ENCODE assay signal across 11 cellular contexts in the genomic region with DNA sequence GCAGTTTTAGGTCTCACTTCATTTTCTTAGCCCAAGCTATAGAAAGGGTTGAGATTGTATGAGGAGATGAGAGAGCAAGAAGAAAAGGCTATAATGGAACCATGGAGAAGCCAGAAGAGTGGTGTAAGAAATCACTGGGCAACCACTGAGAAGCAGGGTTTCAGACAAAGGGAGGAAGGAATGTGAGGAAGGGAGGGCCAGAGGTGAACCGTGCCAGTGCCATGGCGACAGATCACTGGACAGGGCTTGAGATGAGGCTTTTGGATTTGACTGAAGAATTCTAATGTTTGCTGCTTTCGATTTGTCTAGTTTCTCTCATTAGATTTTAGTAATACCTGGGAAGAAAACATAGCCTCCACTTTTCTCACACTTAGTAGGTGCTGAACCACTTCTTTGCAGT. TPM values are rescaled to one million over a fixed set of nuclear protein-coding genes. Genes with fewer than 3 reads are reported as not detected.
DNase-seq lines count a peak whose midpoint lies in the region; ATAC-seq, FAIRE-seq and TF ChIP-seq lines count a peak whose summit lies in the region.
"Had no signal": no experiment of that assay in that cellular context is flagged by ENCODE, and none has a peak within 500 bp of the region (broad histone marks: within the 10 kb centered on the region; RNA-seq: fewer than 3 reads in every experiment).

No MANE protein-coding gene starts in this region.

- H3K23me2 ChIP-seq in H1 (ENCODE audit: low read depth, low read length), result no peaks in the 10 kb centered on the region

- H3K9ac ChIP-seq in H1 (replicated peaks in 1 of 4; ENCODE audit: extremely low read depth in 1 of 4, low read depth in 3 of 4, low read length in 3 of 4), result no peak overlapping the region

- H3K27ac ChIP-seq in H1 (ENCODE audit: low read depth, low read length), result no peak overlapping the region
- peak overlapping the region; percentile 57 for H3K27ac ChIP-seq in neutrophil

- H3K36me3 ChIP-seq in H1 (ENCODE audit: control insufficient read depth in 2 of 4, insufficient read depth in 4 of 4, low read length in 3 of 4), result no peaks in the 10 kb centered on the region; a peak in 1 of 8 replicates
- peaks cover 4% of the 10 kb centered on the region for H3K36me3 ChIP-seq in neutrophil

- no peak for TF ChIP-seq POLR2A in H1 (IDR thresholded peaks at IDR 0.05; ENCODE audit: control extremely low read depth in 1 of 2, low read depth in 2 of 2, low read length in 2 of 2)

- no peak overlapping the region for H2BK20ac ChIP-seq in H1 (ENCODE audit: low read length)

- H2AK5ac ChIP-seq in H1 (ENCODE audit: low read depth, low read length), result no peak overlapping the region

- no peak overlapping the region for H3K4ac ChIP-seq in H1 (replicated peaks; ENCODE audit: insufficient read length, low read depth, low read length)

- no peak overlapping the region for H2BK120ac ChIP-seq in H1 (replicated peaks; ENCODE audit: low read depth, low read length)

- H3K79me1 ChIP-seq in H1 (ENCODE audit: low read depth, low read length), result no peaks in the 10 kb centered on the region; the same call in 1 of the 2 replicates

- DNase-seq in ELR (ENCODE audit: low read depth) (peak; percentile 34), NCI-H748 treated with DMSO at 0.1 percent for 48 hours (lab: John Stamatoyannopoulos, UW) (peak; percentile 45), H1 (ENCODE audit: low read depth in 1 of 2, low spot score in 2 of 2) (no peak), mesenteric fat pad (ENCODE audit: low spot score) (no peak), COLO829 (ENCODE audit: low spot score) (no peak)
- DNase-seq: activated gamma-delta T cell, SIG-M5 had no signal

- no peak overlapping the region for H4K8ac ChIP-seq in H1 (ENCODE audit: extremely low read depth, insufficient read depth, low read length)

- CTCF ChIA-PET in H1 (lab: Charles Lee; ENCODE audit: partially characterized antibody), result no interaction called here

- H4K5ac ChIP-seq in H1 (ENCODE audit: insufficient read length, low read depth, low read length), result no peak overlapping the region

- H2BK12ac ChIP-seq in H1 (ENCODE audit: low read depth, low read length), result no peak overlapping the region

- H3K4me2 ChIP-seq in H1 (ENCODE audit: insufficient read depth in 1 of 2, low read depth in 2 of 2, low read length in 2 of 2), result no peak overlapping the region

- no peak overlapping the region for H3K56ac ChIP-seq in H1 (replicated peaks; ENCODE audit: insufficient read length, low read depth, low read length)

- no peak overlapping the region for H3K14ac ChIP-seq in H1 (ENCODE audit: insufficient read length)

- H3K79me2 ChIP-seq in H1 (ENCODE audit: control insufficient read depth in 1 of 2, insufficient read depth in 2 of 2, low read length in 2 of 2), result no peaks in the 10 kb centered on the region

- TF ChIP-seq CTCF in H1 (IDR thresholded peaks at IDR 0.05; ENCODE audit: control extremely low read depth in 1 of 3, insufficient read depth in 1 of 3, low read depth in 1 of 3, low read length in 3 of 3) (no peak), neutrophil (IDR thresholded peaks at IDR 0.05) (no peak)

- no peak overlapping the region for H3K23ac ChIP-seq in H1 (ENCODE audit: insufficient read length)

- H3K4me1 ChIP-seq in H1 (replicated peaks in 1 of 4; ENCODE audit: control insufficient read depth in 3 of 4, insufficient read depth in 4 of 4, low read length in 3 of 4), result peaks cover 0 to 3% (median 0%) of the 10 kb centered on the region in 4 experiments; a peak in 1 of 7 replicates
- peaks cover 16 to 24% of the 10 kb centered on the region in 2 experiments for H3K4me1 ChIP-seq in neutrophil (ENCODE audit: control insufficient read depth in 1 of 2, insufficient read depth in 1 of 2, low read depth in 1 of 2, low read length in 1 of 2)

- H3K4me3 ChIP-seq in H1 (ENCODE audit: extremely low read depth in 1 of 4, insufficient read depth in 2 of 4, low read depth in 3 of 4, low read length in 4 of 4) (no peak overlapping the region), neutrophil (ENCODE audit: low read depth in 1 of 2, low read length in 1 of 2) (no peak overlapping the region)

- 94% methylated on average over 3 of the region's 3 CpGs; no CpG with 5 or more reads in 1 of the 2 experiments for WGBS in H1 (ENCODE audit: extremely low coverage in 1 of 2, insufficient coverage in 1 of 2, insufficient read length in 1 of 2, insufficient replicate concordance in 2 of 2, low coverage in 1 of 2, low lambda C conversion rate in 2 of 2, missing lambda C conversion rate in 1 of 2), 2 experiments

- no peak overlapping the region for H2BK15ac ChIP-seq in H1 (ENCODE audit: low read length)

- H3K27me3 ChIP-seq in H1 (replicated peaks in 1 of 4; ENCODE audit: control insufficient read depth in 3 of 4, extremely low read depth in 1 of 4, insufficient read depth in 3 of 4, low read length in 3 of 4) (no peaks in the 10 kb centered on the region), neutrophil (no peaks in the 10 kb centered on the region)

- ATAC-seq in HG02798 (IDR thresholded peaks at IDR 0.05; ENCODE audit: poor library complexity, unreplicated experiment), result no peak
- ATAC-seq in GM21381 (IDR thresholded peaks at IDR 0.05; ENCODE audit: unreplicated experiment), result no peak

- H2AFZ ChIP-seq in H1 (ENCODE audit: low read length), result no peak overlapping the region

- no peak overlapping the region for H3K18ac ChIP-seq in H1 (ENCODE audit: extremely low read depth, low read length)

- H2BK5ac ChIP-seq in H1 (ENCODE audit: low read depth, low read length), result no peak overlapping the region

- no peak overlapping the region for H4K91ac ChIP-seq in H1 (replicated peaks; ENCODE audit: insufficient read length, low read length)

- no peak for TF ChIP-seq RAD21 in H1 (IDR thresholded peaks at IDR 0.05 in 1 of 2, conservative IDR thresholded peaks at IDR 0.05 in 1 of 2; ENCODE audit: low read depth in 2 of 2, low read length in 2 of 2)

- peaks cover 4 to 5% of the 10 kb centered on the region in 2 experiments for H4K20me1 ChIP-seq in H1 (replicated peaks in 1 of 2; ENCODE audit: control insufficient read depth in 1 of 2, insufficient read depth in 2 of 2, low read length in 2 of 2)

- H3K9me3 ChIP-seq in H1 (ENCODE audit: insufficient read depth in 2 of 2, low read depth in 1 of 2, low read length in 1 of 2), result no peaks in the 10 kb centered on the region
- H3K9me3 ChIP-seq in neutrophil, result no peaks in the 10 kb centered on the region

- FAIRE-seq in H1 (lab: Jason Lieb, UNC), result peak; percentile 57

- POLR2A ChIA-PET in H1 (lab: Charles Lee; ENCODE audit: partially characterized antibody), result no interaction called here

- no peak for TF ChIP-seq EP300 in H1 (IDR thresholded peaks at IDR 0.05; ENCODE audit: borderline replicate concordance in 1 of 2, low read depth in 2 of 2, low read length in 2 of 2)

TF ChIP-seq in H1, 55 proteins besides CTCF, POLR2A, EP300 and RAD21:
- TF ChIP-seq CEBPB (IDR thresholded peaks at IDR 0.05; ENCODE audit: low read depth, low read length) (no peak), TEAD4 (IDR thresholded peaks at IDR 0.05; ENCODE audit: low read depth, low read length) (peak; percentile 49; the same call in 1 of the 2 replicates)

RNA-seq across cellular contexts. Expression of gene GPR183, which starts 6.3 kb away (rescaled TPM):
- total RNA-seq in H1 (2021; fragmentation: NEBNext Ultra II Directional; extraction: Animal tissue kit (Norgen Biotek cat#: 25700)), result not detected in 2 replicates
- polyA plus RNA-seq in H1 (2011; rRNA removed), result not detected in 2 replicates
- polyA plus RNA-seq in H1 (2011; cell fraction: cytosol; rRNA removed), result not detected
- polyA plus RNA-seq in H1 (2011; cell fraction: nucleus; rRNA removed), result not detected
- polyA plus RNA-seq in H1 (2012, experiment 1 of 2), result not detected in 4 replicates
- not detected for polyA plus RNA-seq in H1 (2012, experiment 2 of 2)
- polyA plus RNA-seq in H1 (2013, experiment 1 of 2), result not detected
- polyA plus RNA-seq in H1 (2013, experiment 2 of 2), result not detected
- polyA minus RNA-seq in H1 (2011; rRNA and poly(A)+ RNA removed), result not detected in 2 replicates
- not detected for polyA minus RNA-seq in H1 (2011; cell fraction: cytosol; rRNA and poly(A)+ RNA removed)
- not detected for polyA minus RNA-seq in H1 (2011; cell fraction: nucleus; rRNA and poly(A)+ RNA removed)
- 32.6 TPM for total RNA-seq in mesenteric fat pad

RNA-seq across cellular contexts. Expression of gene GPR18, which starts 55.3 kb away (rescaled TPM):
- total RNA-seq in H1 (2021; fragmentation: NEBNext Ultra II Directional; extraction: Animal tissue kit (Norgen Biotek cat#: 25700)), result not detected in 2 replicates
- not detected in 2 replicates for polyA plus RNA-seq in H1 (2011; rRNA removed)
- polyA plus RNA-seq in H1 (2011; cell fraction: cytosol; rRNA removed), result not detected
- polyA plus RNA-seq in H1 (2011; cell fraction: nucleus; rRNA removed), result not detected
- not detected in 4 replicates for polyA plus RNA-seq in H1 (2012, experiment 1 of 2)
- not detected for polyA plus RNA-seq in H1 (2012, experiment 2 of 2)
- polyA plus RNA-seq in H1 (2013, experiment 1 of 2), result not detected
- not detected for polyA plus RNA-seq in H1 (2013, experiment 2 of 2)
- not detected in 2 replicates for polyA minus RNA-seq in H1 (2011; rRNA and poly(A)+ RNA removed)
- polyA minus RNA-seq in H1 (2011; cell fraction: cytosol; rRNA and poly(A)+ RNA removed), result not detected
- not detected for polyA minus RNA-seq in H1 (2011; cell fraction: nucleus; rRNA and poly(A)+ RNA removed)
- not detected for total RNA-seq in mesenteric fat pad
- total RNA-seq: temporal lobe had no signal

Comparison
In these comparisons a context has a peak if more than half of its experiments do, and no peak if none do; other contexts are left out.
1. DNase-seq: peak in ELR (single experiment) and NCI-H748 treated with DMSO at 0.1 percent for 48 hours (single experiment); none in H1 (0 of 2), mesenteric fat pad (single experiment) and COLO829 (single experiment).
2. RNA of gene GPR183, which starts 6.3 kb away (total RNA-seq): 32.6 TPM in mesenteric fat pad (single experiment); not detected in H1; every median in the first group is over 10 times any median in the second.